In the genomic region with DNA sequence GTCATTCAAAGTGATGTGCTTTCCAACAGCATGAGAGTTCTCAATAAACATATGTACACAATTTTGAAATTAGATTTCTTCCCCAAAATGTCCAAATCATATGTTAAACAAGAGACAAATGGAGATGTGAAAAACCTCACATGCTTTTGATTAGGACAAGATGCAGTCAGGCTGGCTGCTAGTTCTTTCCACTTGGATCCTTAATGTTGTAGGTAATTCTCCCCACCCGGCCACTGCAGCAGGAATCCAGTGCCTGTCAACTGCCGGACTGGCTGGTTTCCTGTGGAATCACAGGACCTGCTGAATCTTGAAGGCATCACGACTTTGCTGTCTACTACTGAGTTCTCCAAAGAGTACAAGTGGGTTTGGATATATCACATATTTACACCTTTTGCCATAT, we compare ENCODE assay signal across 1 cellular context.
TF ChIP-seq lines count a peak whose summit lies in the region.

No MANE protein-coding gene starts in this region.

TF ChIP-seq in HCT116, 20 proteins besides CTCF, POLR2A, EP300 and RAD21:
- TF ChIP-seq EZH2phosphoT487 (IDR thresholded peaks at IDR 0.05; ENCODE audit: borderline replicate concordance): no peak
- TF ChIP-seq ELF1 (IDR thresholded peaks at IDR 0.05; ENCODE audit: borderline replicate concordance, low read depth): no peak
- no peak for TF ChIP-seq FOSL1 (IDR thresholded peaks at IDR 0.05; ENCODE audit: low read depth)
- TF ChIP-seq JUND (IDR thresholded peaks at IDR 0.05): no peak
- no peak for TF ChIP-seq ZNF274 (IDR thresholded peaks at IDR 0.05; ENCODE audit: low read depth, low read length)
- TF ChIP-seq, protein P1, sequence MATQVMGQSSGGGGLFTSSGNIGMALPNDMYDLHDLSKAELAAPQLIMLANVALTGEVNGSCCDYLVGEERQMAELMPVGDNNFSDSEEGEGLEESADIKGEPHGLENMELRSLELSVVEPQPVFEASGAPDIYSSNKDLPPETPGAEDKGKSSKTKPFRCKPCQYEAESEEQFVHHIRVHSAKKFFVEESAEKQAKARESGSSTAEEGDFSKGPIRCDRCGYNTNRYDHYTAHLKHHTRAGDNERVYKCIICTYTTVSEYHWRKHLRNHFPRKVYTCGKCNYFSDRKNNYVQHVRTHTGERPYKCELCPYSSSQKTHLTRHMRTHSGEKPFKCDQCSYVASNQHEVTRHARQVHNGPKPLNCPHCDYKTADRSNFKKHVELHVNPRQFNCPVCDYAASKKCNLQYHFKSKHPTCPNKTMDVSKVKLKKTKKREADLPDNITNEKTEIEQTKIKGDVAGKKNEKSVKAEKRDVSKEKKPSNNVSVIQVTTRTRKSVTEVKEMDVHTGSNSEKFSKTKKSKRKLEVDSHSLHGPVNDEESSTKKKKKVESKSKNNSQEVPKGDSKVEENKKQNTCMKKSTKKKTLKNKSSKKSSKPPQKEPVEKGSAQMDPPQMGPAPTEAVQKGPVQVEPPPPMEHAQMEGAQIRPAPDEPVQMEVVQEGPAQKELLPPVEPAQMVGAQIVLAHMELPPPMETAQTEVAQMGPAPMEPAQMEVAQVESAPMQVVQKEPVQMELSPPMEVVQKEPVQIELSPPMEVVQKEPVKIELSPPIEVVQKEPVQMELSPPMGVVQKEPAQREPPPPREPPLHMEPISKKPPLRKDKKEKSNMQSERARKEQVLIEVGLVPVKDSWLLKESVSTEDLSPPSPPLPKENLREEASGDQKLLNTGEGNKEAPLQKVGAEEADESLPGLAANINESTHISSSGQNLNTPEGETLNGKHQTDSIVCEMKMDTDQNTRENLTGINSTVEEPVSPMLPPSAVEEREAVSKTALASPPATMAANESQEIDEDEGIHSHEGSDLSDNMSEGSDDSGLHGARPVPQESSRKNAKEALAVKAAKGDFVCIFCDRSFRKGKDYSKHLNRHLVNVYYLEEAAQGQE (IDR thresholded peaks at IDR 0.05; ENCODE audit: low read depth): no peak
- TF ChIP-seq, protein P2, sequence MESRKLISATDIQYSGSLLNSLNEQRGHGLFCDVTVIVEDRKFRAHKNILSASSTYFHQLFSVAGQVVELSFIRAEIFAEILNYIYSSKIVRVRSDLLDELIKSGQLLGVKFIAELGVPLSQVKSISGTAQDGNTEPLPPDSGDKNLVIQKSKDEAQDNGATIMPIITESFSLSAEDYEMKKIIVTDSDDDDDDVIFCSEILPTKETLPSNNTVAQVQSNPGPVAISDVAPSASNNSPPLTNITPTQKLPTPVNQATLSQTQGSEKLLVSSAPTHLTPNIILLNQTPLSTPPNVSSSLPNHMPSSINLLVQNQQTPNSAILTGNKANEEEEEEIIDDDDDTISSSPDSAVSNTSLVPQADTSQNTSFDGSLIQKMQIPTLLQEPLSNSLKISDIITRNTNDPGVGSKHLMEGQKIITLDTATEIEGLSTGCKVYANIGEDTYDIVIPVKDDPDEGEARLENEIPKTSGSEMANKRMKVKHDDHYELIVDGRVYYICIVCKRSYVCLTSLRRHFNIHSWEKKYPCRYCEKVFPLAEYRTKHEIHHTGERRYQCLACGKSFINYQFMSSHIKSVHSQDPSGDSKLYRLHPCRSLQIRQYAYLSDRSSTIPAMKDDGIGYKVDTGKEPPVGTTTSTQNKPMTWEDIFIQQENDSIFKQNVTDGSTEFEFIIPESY (IDR thresholded peaks at IDR 0.05; ENCODE audit: extremely low read depth, insufficient replicate concordance, low read length): no peak
- no peak for TF ChIP-seq EGR1 (IDR thresholded peaks at IDR 0.05; ENCODE audit: low read depth)
- TF ChIP-seq CBX3 (IDR thresholded peaks at IDR 0.05; ENCODE audit: low read depth): no peak
- TF ChIP-seq, protein P3, sequence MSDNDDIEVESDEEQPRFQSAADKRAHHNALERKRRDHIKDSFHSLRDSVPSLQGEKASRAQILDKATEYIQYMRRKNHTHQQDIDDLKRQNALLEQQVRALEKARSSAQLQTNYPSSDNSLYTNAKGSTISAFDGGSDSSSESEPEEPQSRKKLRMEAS (IDR thresholded peaks at IDR 0.05): no peak
- no peak for TF ChIP-seq ZFX (IDR thresholded peaks at IDR 0.05)
- no peak for TF ChIP-seq EZH2 (IDR thresholded peaks at IDR 0.05)
TF ChIP-seq in HCT116: peak in this region for 0.
